ENCODE assay signal across 23 cellular contexts in genomic region chr10:74752371-74752990, GRCh38.
A peak's percentile ranks its signal among the peaks of the same experiment; 100 is the strongest.
DNase-seq lines count a peak whose midpoint lies in the region; ATAC-seq and TF ChIP-seq lines count a peak whose summit lies in the region.
"Had no signal": no experiment of that assay in that cellular context is flagged by ENCODE, and none has a peak within 500 bp of the region (broad histone marks: within the 10 kb centered on the region; RNA-seq: fewer than 3 reads in every experiment).

No MANE protein-coding gene starts in this region.

- no peaks in the 10 kb centered on the region for H3K27me3 ChIP-seq in PC-3 (ENCODE audit: low read length)
- no peaks in the 10 kb centered on the region for H3K27me3 ChIP-seq in lower lobe of right lung (ENCODE audit: low read depth)

- peaks cover 16% of the 10 kb centered on the region for H3F3A ChIP-seq in PC-3 (ENCODE audit: low read length, unreplicated experiment)

- CTCF ChIA-PET in activated CD8-positive, alpha-beta memory T cell treated with anti-CD3 and anti-CD28 coated beads, Interleukin-2, amount 10 ng/mL, durations not matched to agents 7 days and 5 days (lab: Charles Lee): no interaction called here
- CTCF ChIA-PET in PC-3 (lab: Charles Lee): interaction anchor here (0.7 to 1.6 kb wide), 4 partner anchors 72 to 333 kb away, joined by 3 to 7 read pairs (median 4); no protein-coding TSS in a partner anchor

- H3K36me3 Mint-ChIP-seq in activated CD8-positive, alpha-beta memory T cell treated with anti-CD3 and anti-CD28 coated beads, Interleukin-2, amount 10 ng/mL, durations not matched to agents 7 days and 5 days: no peaks in the 10 kb centered on the region
- no peaks in the 10 kb centered on the region for H3K36me3 Mint-ChIP-seq in HFFc6 (ENCODE audit: low read depth)
- H3K36me3 Mint-ChIP-seq: CD8-positive, alpha-beta memory T cell had no signal

- H3K36me3 ChIP-seq in PC-3 (ENCODE audit: low read depth, low read length): no peaks in the 10 kb centered on the region
- H3K36me3 ChIP-seq in lower lobe of right lung: no peaks in the 10 kb centered on the region

- H3K27me3 Mint-ChIP-seq in activated CD8-positive, alpha-beta memory T cell treated with anti-CD3 and anti-CD28 coated beads, Interleukin-2, amount 10 ng/mL, durations not matched to agents 7 days and 5 days: no peaks in the 10 kb centered on the region
- peaks cover 8% of the 10 kb centered on the region for H3K27me3 Mint-ChIP-seq in HFFc6 (ENCODE audit: insufficient read depth)

- intact Hi-C loops in PC-3 (cut with micrococcal nuclease): loop anchor here (2.0 to 5.0 kb wide), 4 partner anchors 196 to 360 kb away; partner anchors contain the start of gene SAMD8
- intact Hi-C loops in lower lobe of right lung (cut with DNase I): no loop called here

- no peaks in the 10 kb centered on the region for H3K9me3 ChIP-seq in PC-3 (ENCODE audit: low read length)
- H3K9me3 ChIP-seq in lower lobe of right lung: no peaks in the 10 kb centered on the region
- H3K9me3 ChIP-seq: SK-N-SH had no signal

- H3K27ac Mint-ChIP-seq in activated CD8-positive, alpha-beta memory T cell treated with anti-CD3 and anti-CD28 coated beads, Interleukin-2, amount 10 ng/mL, durations not matched to agents 7 days and 5 days: no peak overlapping the region
- no peak overlapping the region for H3K27ac Mint-ChIP-seq in HFFc6

- H3K79me2 ChIP-seq in PC-3 (ENCODE audit: low read length): no peaks in the 10 kb centered on the region

- peaks cover 25% of the 10 kb centered on the region for H3K4me1 ChIP-seq in PC-3 (ENCODE audit: insufficient read depth, low read length)
- no peaks in the 10 kb centered on the region for H3K4me1 ChIP-seq in lower lobe of right lung

- peak; percentile 42 for DNase-seq in activated CD8-positive, alpha-beta memory T cell treated with anti-CD3 and anti-CD28 coated beads, Interleukin-2, amount 50 U/mL, for 48 hours
- DNase-seq in activated CD8-positive, alpha-beta memory T cell treated with anti-CD3 and anti-CD28 coated beads, Interleukin-2, amount 10 ng/mL, durations not matched to agents 7 days and 5 days: no peak
- DNase-seq in PC-3 (no peak), lower lobe of right lung (no peak), HFFc6 (no peak), GF-D8 (lab: John Stamatoyannopoulos, UW) (no peak)
- no peak for DNase-seq in stimulated activated CD4-positive, alpha-beta T cell treated with anti-CD3 and anti-CD28 coated beads, Interleukin-4, amount 100 ng/mL, for 1 hour
- DNase-seq: AML-193; C1 segment of cervical spinal cord; Calu3; CD8-positive, alpha-beta memory T cell; DMS153; KBM-7; NCI-H1048; NCI-H1417 treated with DMSO at 0.1 percent for 48 hours; NCI-H187; NCI-H446; NCI-H526 treated with DMSO at 0.1 percent for 48 hours; SIG-M5; SK-N-SH; T-helper 1 cell had no signal

- H3K9me2 ChIP-seq in PC-3 (replicated peaks; ENCODE audit: low read length): no peaks in the 10 kb centered on the region
- H3K9me2 ChIP-seq: SK-N-SH had no signal

- H3K4me3 Mint-ChIP-seq in activated CD8-positive, alpha-beta memory T cell treated with anti-CD3 and anti-CD28 coated beads, Interleukin-2, amount 10 ng/mL, durations not matched to agents 7 days and 5 days: no peak overlapping the region
- no peak overlapping the region for H3K4me3 Mint-ChIP-seq in HFFc6
- H3K4me3 Mint-ChIP-seq: CD8-positive, alpha-beta memory T cell had no signal

- no peak overlapping the region for H2AFZ ChIP-seq in PC-3 (ENCODE audit: low read length)

- H4K20me1 ChIP-seq in PC-3 (ENCODE audit: low read length): no peaks in the 10 kb centered on the region

- no TSS peak for BruUV-seq in PC-3 (replicated peaks; lab: Mats Ljungman, UMichigan)

- peak overlapping the region; percentile 67 for H3K4me2 ChIP-seq in PC-3 (ENCODE audit: low read length)
- H3K4me2 ChIP-seq: SK-N-SH had no signal

- H3K9me3 Mint-ChIP-seq in activated CD8-positive, alpha-beta memory T cell treated with anti-CD3 and anti-CD28 coated beads, Interleukin-2, amount 10 ng/mL, durations not matched to agents 7 days and 5 days (ENCODE audit: low read depth): no peaks in the 10 kb centered on the region
- H3K9me3 Mint-ChIP-seq in HFFc6: no peaks in the 10 kb centered on the region
- H3K9me3 Mint-ChIP-seq: CD8-positive, alpha-beta memory T cell had no signal

- H3K27ac ChIP-seq in PC-3 (ENCODE audit: low read length): peak overlapping the region; percentile 82
- no peak overlapping the region for H3K27ac ChIP-seq in lower lobe of right lung

- peak overlapping the region; percentile 65 for H3K9ac ChIP-seq in PC-3 (ENCODE audit: low read length)
- H3K9ac ChIP-seq: SK-N-SH had no signal

- H3K4me3 ChIP-seq in PC-3 (ENCODE audit: low read length) (no peak overlapping the region), lower lobe of right lung (no peak overlapping the region)

- H3K4me1 Mint-ChIP-seq in activated CD8-positive, alpha-beta memory T cell treated with anti-CD3 and anti-CD28 coated beads, Interleukin-2, amount 10 ng/mL, durations not matched to agents 7 days and 5 days: peaks cover 41% of the 10 kb centered on the region
- peaks cover 19% of the 10 kb centered on the region for H3K4me1 Mint-ChIP-seq in HFFc6 (ENCODE audit: low read depth)

- POLR2A ChIA-PET in PC-3 (lab: Charles Lee; ENCODE audit: unreplicated experiment): no interaction called here

- ATAC-seq in activated CD8-positive, alpha-beta memory T cell treated with anti-CD3 and anti-CD28 coated beads, Interleukin-2, amount 10 ng/mL, durations not matched to agents 7 days and 5 days: no peak
- ATAC-seq in PC-3 (no peak), lower lobe of right lung (peak; percentile 33 to 63), HG03442 (IDR thresholded peaks at IDR 0.05; ENCODE audit: unreplicated experiment) (no peak)
- ATAC-seq: HepG2 had no signal

- TF ChIP-seq CTCF in PC-3 (conservative IDR thresholded peaks at IDR 0.05; ENCODE audit: low read depth, low read length): no peak
- TF ChIP-seq CTCF in lower lobe of right lung (IDR thresholded peaks at IDR 0.05): no peak
- TF ChIP-seq CTCF in HFFc6 (IDR thresholded peaks at IDR 0.05): no peak

Comparison
In these comparisons a context has a peak if more than half of its experiments do, and no peak if none do; other contexts are left out.
1. ATAC-seq: peak in lower lobe of right lung (2 of 2); none in activated CD8-positive, alpha-beta memory T cell treated with anti-CD3 and anti-CD28 coated beads, Interleukin-2, amount 10 ng/mL, durations not matched to agents 7 days and 5 days (single experiment), PC-3 (single experiment) and HG03442 (single experiment).